ENCODE assay signal across 1 cellular context in the genomic region with DNA sequence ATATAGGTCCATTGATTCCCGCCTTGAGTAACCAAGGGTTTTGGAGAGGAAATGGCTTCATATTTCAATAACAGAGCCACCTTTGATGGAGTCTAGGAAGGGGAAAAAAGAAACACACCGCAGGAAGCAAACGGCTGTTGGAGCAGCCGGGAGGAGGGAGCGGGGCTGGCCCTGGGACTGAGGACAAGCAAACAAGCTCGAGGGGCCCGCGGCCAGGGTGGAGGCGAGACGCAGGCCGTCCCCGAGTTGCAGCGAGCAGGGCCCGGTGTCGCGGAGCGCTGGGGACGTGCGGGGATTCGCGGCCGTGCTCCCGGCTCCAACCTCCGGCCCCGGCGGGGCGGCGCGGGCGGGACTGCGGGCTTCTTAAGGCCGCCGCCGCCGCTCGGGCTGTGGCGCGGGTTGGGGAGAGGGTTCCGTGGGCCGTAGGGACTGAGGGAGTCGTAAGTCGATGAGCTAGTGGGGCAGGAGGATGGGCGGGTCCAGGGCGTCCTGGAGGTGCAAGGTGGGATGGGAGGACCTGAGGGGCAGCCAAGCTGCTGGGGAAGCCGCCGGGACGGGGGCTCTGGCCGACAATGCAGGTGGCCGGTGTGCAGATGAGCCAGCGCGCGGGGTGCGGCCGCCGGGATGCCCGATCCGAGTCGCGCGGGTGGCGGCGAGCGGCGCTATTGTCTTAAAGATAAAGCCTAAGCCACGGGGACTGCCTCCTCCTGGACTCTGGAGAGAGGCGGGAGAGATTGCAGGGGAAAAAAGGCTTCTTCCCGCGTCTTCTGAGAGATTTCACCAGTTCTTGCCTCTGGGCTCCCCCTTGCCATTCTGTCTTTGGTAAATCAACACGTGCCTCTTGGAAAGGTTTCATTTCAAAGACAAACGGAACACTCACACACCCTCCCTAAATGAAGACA.
TF ChIP-seq lines count a peak whose summit lies in the region.

No MANE protein-coding gene starts in this region.

TF ChIP-seq in HepG2, 621 proteins besides CTCF, POLR2A, EP300 and RAD21 (continued from another document and continues in another):
- TF ChIP-seq, protein P1, sequence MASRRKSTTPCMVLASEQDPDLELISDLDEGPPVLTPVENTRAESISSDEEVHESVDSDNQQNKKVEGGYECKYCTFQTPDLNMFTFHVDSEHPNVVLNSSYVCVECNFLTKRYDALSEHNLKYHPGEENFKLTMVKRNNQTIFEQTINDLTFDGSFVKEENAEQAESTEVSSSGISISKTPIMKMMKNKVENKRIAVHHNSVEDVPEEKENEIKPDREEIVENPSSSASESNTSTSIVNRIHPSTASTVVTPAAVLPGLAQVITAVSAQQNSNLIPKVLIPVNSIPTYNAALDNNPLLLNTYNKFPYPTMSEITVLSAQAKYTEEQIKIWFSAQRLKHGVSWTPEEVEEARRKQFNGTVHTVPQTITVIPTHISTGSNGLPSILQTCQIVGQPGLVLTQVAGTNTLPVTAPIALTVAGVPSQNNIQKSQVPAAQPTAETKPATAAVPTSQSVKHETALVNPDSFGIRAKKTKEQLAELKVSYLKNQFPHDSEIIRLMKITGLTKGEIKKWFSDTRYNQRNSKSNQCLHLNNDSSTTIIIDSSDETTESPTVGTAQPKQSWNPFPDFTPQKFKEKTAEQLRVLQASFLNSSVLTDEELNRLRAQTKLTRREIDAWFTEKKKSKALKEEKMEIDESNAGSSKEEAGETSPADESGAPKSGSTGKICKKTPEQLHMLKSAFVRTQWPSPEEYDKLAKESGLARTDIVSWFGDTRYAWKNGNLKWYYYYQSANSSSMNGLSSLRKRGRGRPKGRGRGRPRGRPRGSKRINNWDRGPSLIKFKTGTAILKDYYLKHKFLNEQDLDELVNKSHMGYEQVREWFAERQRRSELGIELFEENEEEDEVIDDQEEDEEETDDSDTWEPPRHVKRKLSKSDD (CRISPR knock-in tag; IDR thresholded peaks at IDR 0.05; ENCODE audit: low read depth): no peak
- TF ChIP-seq ZBTB42 (CRISPR knock-in tag; IDR thresholded peaks at IDR 0.05) (no peak), SMARCC2 (IDR thresholded peaks at IDR 0.05) (no peak), ETV6 (CRISPR knock-in tag; conservative IDR thresholded peaks at IDR 0.05) (0 out of 2 replicates have a peak, but pooled peaks have one; percentile 67), ZNF33A (CRISPR knock-in tag; IDR thresholded peaks at IDR 0.05; ENCODE audit: borderline replicate concordance) (no peak), RCOR2 (CRISPR knock-in tag; IDR thresholded peaks at IDR 0.05) (no peak), SMARCE1 (IDR thresholded peaks at IDR 0.05; ENCODE audit: borderline replicate concordance) (no peak), MLLT10 (CRISPR knock-in tag; IDR thresholded peaks at IDR 0.05) (no peak), ZNF570 (CRISPR knock-in tag; IDR thresholded peaks at IDR 0.05; ENCODE audit: borderline replicate concordance) (no peak), NBN (conservative IDR thresholded peaks at IDR 0.05) (no peak), HIVEP1 (CRISPR knock-in tag; IDR thresholded peaks at IDR 0.05) (no peak), ZNF337 (CRISPR knock-in tag; IDR thresholded peaks at IDR 0.05; ENCODE audit: borderline replicate concordance, low read depth) (no peak), ZNF556 (CRISPR knock-in tag; IDR thresholded peaks at IDR 0.05; ENCODE audit: borderline replicate concordance) (no peak), SUZ12 (IDR thresholded peaks at IDR 0.05; ENCODE audit: low read depth, low read length) (no peak), SETDB1 (CRISPR knock-in tag; IDR thresholded peaks at IDR 0.05; ENCODE audit: borderline replicate concordance) (no peak), ZNF788 (CRISPR knock-in tag; IDR thresholded peaks at IDR 0.05; ENCODE audit: borderline replicate concordance) (no peak), ZNF547 (CRISPR knock-in tag; IDR thresholded peaks at IDR 0.05) (no peak), ZNF282 (IDR thresholded peaks at IDR 0.05; ENCODE audit: partially characterized antibody) (no peak), ZNF607 (CRISPR knock-in tag; IDR thresholded peaks at IDR 0.05; ENCODE audit: borderline replicate concordance) (0 out of 2 replicates have a peak, but pooled peaks have one; percentile 9), CREM (IDR thresholded peaks at IDR 0.05) (no peak), CREM (CRISPR knock-in tag; IDR thresholded peaks at IDR 0.05) (no peak), ZNF746 (CRISPR knock-in tag; IDR thresholded peaks at IDR 0.05) (no peak), ZFX (CRISPR knock-in tag; IDR thresholded peaks at IDR 0.05; ENCODE audit: low read depth) (0 out of 2 replicates have a peak, but pooled peaks have one; percentile 44), SOX13 (IDR thresholded peaks at IDR 0.05) (no peak), SOX13 (CRISPR knock-in tag; conservative IDR thresholded peaks at IDR 0.05 in 1 of 2, IDR thresholded peaks at IDR 0.05 in 1 of 2) (no peak), REPIN1 (CRISPR knock-in tag; IDR thresholded peaks at IDR 0.05; ENCODE audit: borderline replicate concordance, low read depth) (no peak), ZNF709 (CRISPR knock-in tag; IDR thresholded peaks at IDR 0.05) (0 out of 2 replicates have a peak, but pooled peaks have one; percentile 29), ZNF7 (CRISPR knock-in tag; IDR thresholded peaks at IDR 0.05) (no peak), SMAD3 (CRISPR knock-in tag; IDR thresholded peaks at IDR 0.05) (no peak)
- TF ChIP-seq, protein P2, sequence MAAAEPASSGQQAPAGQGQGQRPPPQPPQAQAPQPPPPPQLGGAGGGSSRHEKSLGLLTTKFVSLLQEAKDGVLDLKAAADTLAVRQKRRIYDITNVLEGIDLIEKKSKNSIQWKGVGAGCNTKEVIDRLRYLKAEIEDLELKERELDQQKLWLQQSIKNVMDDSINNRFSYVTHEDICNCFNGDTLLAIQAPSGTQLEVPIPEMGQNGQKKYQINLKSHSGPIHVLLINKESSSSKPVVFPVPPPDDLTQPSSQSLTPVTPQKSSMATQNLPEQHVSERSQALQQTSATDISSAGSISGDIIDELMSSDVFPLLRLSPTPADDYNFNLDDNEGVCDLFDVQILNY (CRISPR knock-in tag; conservative IDR thresholded peaks at IDR 0.05): no peak
- TF ChIP-seq, protein P3, sequence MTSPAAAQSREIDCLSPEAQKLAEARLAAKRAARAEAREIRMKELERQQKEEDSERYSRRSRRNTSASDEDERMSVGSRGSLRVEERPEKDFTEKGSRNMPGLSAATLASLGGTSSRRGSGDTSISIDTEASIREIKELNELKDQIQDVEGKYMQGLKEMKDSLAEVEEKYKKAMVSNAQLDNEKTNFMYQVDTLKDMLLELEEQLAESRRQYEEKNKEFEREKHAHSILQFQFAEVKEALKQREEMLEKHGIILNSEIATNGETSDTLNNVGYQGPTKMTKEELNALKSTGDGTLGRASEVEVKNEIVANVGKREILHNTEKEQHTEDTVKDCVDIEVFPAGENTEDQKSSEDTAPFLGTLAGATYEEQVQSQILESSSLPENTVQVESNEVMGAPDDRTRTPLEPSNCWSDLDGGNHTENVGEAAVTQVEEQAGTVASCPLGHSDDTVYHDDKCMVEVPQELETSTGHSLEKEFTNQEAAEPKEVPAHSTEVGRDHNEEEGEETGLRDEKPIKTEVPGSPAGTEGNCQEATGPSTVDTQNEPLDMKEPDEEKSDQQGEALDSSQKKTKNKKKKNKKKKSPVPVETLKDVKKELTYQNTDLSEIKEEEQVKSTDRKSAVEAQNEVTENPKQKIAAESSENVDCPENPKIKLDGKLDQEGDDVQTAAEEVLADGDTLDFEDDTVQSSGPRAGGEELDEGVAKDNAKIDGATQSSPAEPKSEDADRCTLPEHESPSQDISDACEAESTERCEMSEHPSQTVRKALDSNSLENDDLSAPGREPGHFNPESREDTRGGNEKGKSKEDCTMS (CRISPR knock-in tag; conservative IDR thresholded peaks at IDR 0.05): no peak
- TF ChIP-seq, protein P4, sequence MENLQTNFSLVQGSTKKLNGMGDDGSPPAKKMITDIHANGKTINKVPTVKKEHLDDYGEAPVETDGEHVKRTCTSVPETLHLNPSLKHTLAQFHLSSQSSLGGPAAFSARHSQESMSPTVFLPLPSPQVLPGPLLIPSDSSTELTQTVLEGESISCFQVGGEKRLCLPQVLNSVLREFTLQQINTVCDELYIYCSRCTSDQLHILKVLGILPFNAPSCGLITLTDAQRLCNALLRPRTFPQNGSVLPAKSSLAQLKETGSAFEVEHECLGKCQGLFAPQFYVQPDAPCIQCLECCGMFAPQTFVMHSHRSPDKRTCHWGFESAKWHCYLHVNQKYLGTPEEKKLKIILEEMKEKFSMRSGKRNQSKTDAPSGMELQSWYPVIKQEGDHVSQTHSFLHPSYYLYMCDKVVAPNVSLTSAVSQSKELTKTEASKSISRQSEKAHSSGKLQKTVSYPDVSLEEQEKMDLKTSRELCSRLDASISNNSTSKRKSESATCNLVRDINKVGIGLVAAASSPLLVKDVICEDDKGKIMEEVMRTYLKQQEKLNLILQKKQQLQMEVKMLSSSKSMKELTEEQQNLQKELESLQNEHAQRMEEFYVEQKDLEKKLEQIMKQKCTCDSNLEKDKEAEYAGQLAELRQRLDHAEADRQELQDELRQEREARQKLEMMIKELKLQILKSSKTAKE (CRISPR knock-in tag; IDR thresholded peaks at IDR 0.05; ENCODE audit: borderline replicate concordance): no peak
- TF ChIP-seq, protein P5, sequence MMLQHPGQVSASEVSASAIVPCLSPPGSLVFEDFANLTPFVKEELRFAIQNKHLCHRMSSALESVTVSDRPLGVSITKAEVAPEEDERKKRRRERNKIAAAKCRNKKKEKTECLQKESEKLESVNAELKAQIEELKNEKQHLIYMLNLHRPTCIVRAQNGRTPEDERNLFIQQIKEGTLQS (CRISPR knock-in tag; IDR thresholded peaks at IDR 0.05): no peak
- TF ChIP-seq, protein P6, sequence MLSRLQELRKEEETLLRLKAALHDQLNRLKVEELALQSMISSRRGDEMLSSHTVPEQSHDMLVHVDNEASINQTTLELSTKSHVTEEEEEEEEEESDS (CRISPR knock-in tag; IDR thresholded peaks at IDR 0.05; ENCODE audit: borderline replicate concordance): no peak
- TF ChIP-seq, protein P7, sequence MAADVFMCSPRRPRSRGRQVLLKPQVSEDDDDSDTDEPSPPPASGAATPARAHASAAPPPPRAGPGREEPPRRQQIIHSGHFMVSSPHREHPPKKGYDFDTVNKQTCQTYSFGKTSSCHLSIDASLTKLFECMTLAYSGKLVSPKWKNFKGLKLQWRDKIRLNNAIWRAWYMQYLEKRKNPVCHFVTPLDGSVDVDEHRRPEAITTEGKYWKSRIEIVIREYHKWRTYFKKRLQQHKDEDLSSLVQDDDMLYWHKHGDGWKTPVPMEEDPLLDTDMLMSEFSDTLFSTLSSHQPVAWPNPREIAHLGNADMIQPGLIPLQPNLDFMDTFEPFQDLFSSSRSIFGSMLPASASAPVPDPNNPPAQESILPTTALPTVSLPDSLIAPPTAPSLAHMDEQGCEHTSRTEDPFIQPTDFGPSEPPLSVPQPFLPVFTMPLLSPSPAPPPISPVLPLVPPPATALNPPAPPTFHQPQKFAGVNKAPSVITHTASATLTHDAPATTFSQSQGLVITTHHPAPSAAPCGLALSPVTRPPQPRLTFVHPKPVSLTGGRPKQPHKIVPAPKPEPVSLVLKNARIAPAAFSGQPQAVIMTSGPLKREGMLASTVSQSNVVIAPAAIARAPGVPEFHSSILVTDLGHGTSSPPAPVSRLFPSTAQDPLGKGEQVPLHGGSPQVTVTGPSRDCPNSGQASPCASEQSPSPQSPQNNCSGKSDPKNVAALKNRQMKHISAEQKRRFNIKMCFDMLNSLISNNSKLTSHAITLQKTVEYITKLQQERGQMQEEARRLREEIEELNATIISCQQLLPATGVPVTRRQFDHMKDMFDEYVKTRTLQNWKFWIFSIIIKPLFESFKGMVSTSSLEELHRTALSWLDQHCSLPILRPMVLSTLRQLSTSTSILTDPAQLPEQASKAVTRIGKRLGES (CRISPR knock-in tag; IDR thresholded peaks at IDR 0.05; ENCODE audit: borderline replicate concordance): no peak
- TF ChIP-seq, protein P8, sequence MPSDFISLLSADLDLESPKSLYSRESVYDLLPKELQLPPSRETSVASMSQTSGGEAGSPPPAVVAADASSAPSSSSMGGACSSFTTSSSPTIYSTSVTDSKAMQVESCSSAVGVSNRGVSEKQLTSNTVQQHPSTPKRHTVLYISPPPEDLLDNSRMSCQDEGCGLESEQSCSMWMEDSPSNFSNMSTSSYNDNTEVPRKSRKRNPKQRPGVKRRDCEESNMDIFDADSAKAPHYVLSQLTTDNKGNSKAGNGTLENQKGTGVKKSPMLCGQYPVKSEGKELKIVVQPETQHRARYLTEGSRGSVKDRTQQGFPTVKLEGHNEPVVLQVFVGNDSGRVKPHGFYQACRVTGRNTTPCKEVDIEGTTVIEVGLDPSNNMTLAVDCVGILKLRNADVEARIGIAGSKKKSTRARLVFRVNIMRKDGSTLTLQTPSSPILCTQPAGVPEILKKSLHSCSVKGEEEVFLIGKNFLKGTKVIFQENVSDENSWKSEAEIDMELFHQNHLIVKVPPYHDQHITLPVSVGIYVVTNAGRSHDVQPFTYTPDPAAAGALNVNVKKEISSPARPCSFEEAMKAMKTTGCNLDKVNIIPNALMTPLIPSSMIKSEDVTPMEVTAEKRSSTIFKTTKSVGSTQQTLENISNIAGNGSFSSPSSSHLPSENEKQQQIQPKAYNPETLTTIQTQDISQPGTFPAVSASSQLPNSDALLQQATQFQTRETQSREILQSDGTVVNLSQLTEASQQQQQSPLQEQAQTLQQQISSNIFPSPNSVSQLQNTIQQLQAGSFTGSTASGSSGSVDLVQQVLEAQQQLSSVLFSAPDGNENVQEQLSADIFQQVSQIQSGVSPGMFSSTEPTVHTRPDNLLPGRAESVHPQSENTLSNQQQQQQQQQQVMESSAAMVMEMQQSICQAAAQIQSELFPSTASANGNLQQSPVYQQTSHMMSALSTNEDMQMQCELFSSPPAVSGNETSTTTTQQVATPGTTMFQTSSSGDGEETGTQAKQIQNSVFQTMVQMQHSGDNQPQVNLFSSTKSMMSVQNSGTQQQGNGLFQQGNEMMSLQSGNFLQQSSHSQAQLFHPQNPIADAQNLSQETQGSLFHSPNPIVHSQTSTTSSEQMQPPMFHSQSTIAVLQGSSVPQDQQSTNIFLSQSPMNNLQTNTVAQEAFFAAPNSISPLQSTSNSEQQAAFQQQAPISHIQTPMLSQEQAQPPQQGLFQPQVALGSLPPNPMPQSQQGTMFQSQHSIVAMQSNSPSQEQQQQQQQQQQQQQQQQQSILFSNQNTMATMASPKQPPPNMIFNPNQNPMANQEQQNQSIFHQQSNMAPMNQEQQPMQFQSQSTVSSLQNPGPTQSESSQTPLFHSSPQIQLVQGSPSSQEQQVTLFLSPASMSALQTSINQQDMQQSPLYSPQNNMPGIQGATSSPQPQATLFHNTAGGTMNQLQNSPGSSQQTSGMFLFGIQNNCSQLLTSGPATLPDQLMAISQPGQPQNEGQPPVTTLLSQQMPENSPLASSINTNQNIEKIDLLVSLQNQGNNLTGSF (CRISPR knock-in tag; IDR thresholded peaks at IDR 0.05): no peak
- TF ChIP-seq, protein P9, sequence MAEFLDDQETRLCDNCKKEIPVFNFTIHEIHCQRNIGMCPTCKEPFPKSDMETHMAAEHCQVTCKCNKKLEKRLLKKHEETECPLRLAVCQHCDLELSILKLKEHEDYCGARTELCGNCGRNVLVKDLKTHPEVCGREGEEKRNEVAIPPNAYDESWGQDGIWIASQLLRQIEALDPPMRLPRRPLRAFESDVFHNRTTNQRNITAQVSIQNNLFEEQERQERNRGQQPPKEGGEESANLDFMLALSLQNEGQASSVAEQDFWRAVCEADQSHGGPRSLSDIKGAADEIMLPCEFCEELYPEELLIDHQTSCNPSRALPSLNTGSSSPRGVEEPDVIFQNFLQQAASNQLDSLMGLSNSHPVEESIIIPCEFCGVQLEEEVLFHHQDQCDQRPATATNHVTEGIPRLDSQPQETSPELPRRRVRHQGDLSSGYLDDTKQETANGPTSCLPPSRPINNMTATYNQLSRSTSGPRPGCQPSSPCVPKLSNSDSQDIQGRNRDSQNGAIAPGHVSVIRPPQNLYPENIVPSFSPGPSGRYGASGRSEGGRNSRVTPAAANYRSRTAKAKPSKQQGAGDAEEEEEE (CRISPR knock-in tag; IDR thresholded peaks at IDR 0.05; ENCODE audit: borderline replicate concordance): no peak
